In genomic region chr7:24241216-24241615, GRCh38 we compare ENCODE assay signal across 22 cellular contexts. TPM values are rescaled to one million over a fixed set of nuclear protein-coding genes. Genes with fewer than 3 reads are reported as not detected.
DNase-seq lines count a peak whose midpoint lies in the region; ATAC-seq, FAIRE-seq and TF ChIP-seq lines count a peak whose summit lies in the region.
"Had no signal": no experiment of that assay in that cellular context is flagged by ENCODE, and none has a peak within 500 bp of the region (broad histone marks: within the 10 kb centered on the region; RNA-seq: fewer than 3 reads in every experiment).

No MANE protein-coding gene starts in this region.

- no peaks in the 10 kb centered on the region for H3K79me2 ChIP-seq in PC-3 (ENCODE audit: low read length)
- H3K79me2 ChIP-seq in astrocyte (ENCODE audit: insufficient read depth, low read length) = no peaks in the 10 kb centered on the region

- H3K4me1 ChIP-seq in PC-3 (ENCODE audit: insufficient read depth, low read length) = no peaks in the 10 kb centered on the region
- H3K4me1 ChIP-seq in astrocyte (ENCODE audit: insufficient read depth, low read length) = no peaks in the 10 kb centered on the region
- H3K4me1 ChIP-seq: BE2C had no signal

- CTCF ChIA-PET in PC-3 (lab: Charles Lee) = no interaction called here

- H3K27ac Mint-ChIP-seq in astrocyte (ENCODE audit: unreplicated experiment) = no peak overlapping the region
- H3K27ac Mint-ChIP-seq: CD4-positive, CD25-positive, alpha-beta regulatory T cell; CD8-positive, alpha-beta memory T cell; GM23338; H9; IgD-negative memory B cell had no signal

- ATAC-seq in PC-3 = no peak
- no peak for ATAC-seq in GM18517 (IDR thresholded peaks at IDR 0.05; ENCODE audit: unreplicated experiment)
- ATAC-seq: GM12878, GM23338, HepG2 had no signal

- H3K27me3 ChIP-seq in PC-3 (ENCODE audit: low read length) (peaks cover 24% of the 10 kb centered on the region), astrocyte (ENCODE audit: insufficient read depth, low read length) (no peaks in the 10 kb centered on the region)
- H3K27me3 ChIP-seq: BE2C had no signal

- H3K4me3 ChIP-seq in PC-3 (ENCODE audit: low read length) (no peak overlapping the region), astrocyte (ENCODE audit: insufficient read depth, low read depth, low read length) (no peak overlapping the region)
- H3K4me3 ChIP-seq: GM12878, GM23338 had no signal

- no peaks in the 10 kb centered on the region for H3K9me2 ChIP-seq in PC-3 (replicated peaks; ENCODE audit: low read length)

- POLR2A ChIA-PET in PC-3 (lab: Charles Lee; ENCODE audit: unreplicated experiment) = no interaction called here

- H3K36me3 ChIP-seq in PC-3 (ENCODE audit: low read depth, low read length) (no peaks in the 10 kb centered on the region), astrocyte (ENCODE audit: insufficient read depth, low read length) (no peaks in the 10 kb centered on the region)
- H3K36me3 ChIP-seq: BE2C had no signal

- H3K9ac ChIP-seq in PC-3 (ENCODE audit: low read length) (no peak overlapping the region), astrocyte (ENCODE audit: low read length) (no peak overlapping the region)

- H3K9me3 ChIP-seq in PC-3 (ENCODE audit: low read length) = no peaks in the 10 kb centered on the region
- no peaks in the 10 kb centered on the region for H3K9me3 ChIP-seq in astrocyte (ENCODE audit: insufficient read depth, low read depth, low read length)
- H3K9me3 ChIP-seq: BE2C had no signal

- H4K20me1 ChIP-seq in PC-3 (ENCODE audit: low read length) (no peaks in the 10 kb centered on the region), astrocyte (ENCODE audit: insufficient read depth, low read length) (no peaks in the 10 kb centered on the region)

- H3K27ac ChIP-seq in PC-3 (ENCODE audit: low read length) (no peak overlapping the region), astrocyte (ENCODE audit: low read depth, low read length) (no peak overlapping the region)

- no peak for FAIRE-seq in astrocyte (lab: Jason Lieb, UNC)
- FAIRE-seq: A204.1, D721Med, GM12878, HepG2 had no signal

- BruUV-seq in PC-3 (replicated peaks; lab: Mats Ljungman, UMichigan) = no TSS peak

- no peak overlapping the region for H3K4me3 Mint-ChIP-seq in astrocyte (ENCODE audit: unreplicated experiment)
- H3K4me3 Mint-ChIP-seq: CD4-positive, CD25-positive, alpha-beta regulatory T cell; CD8-positive, alpha-beta memory T cell; GM23338; H9; IgD-negative memory B cell had no signal

- H3F3A ChIP-seq in PC-3 (ENCODE audit: low read length, unreplicated experiment) = no peaks in the 10 kb centered on the region

- DNase-seq in Daoy (ENCODE audit: low read depth) = peak; percentile 64
- peak; percentile 34 for DNase-seq in H4 (ENCODE audit: low spot score)
- peak; percentile 3 for DNase-seq in PC-3
- DNase-seq in astrocyte (ENCODE audit: low read depth) = peak; percentile 13
- DNase-seq in GDM1 (lab: John Stamatoyannopoulos, UW) = no peak
- DNase-seq in NCI-H187 treated with DMSO at 0.1 percent for 48 hours (lab: John Stamatoyannopoulos, UW) = no peak
- DNase-seq in erythroblast (lab: John Stamatoyannopoulos, UW) = no peak
- DNase-seq: ACHN; BE2C; C1 segment of cervical spinal cord; CD4-positive, CD25-positive, alpha-beta regulatory T cell; CD8-positive, alpha-beta memory T cell; COR-L47; H9; KG1 had no signal

- H3K27me3 Mint-ChIP-seq in astrocyte (ENCODE audit: low read depth, unreplicated experiment) = no peaks in the 10 kb centered on the region
- H3K27me3 Mint-ChIP-seq: IgD-negative memory B cell had no signal

- no peaks in the 10 kb centered on the region for H3K36me3 Mint-ChIP-seq in astrocyte (ENCODE audit: low read depth, unreplicated experiment)
- H3K36me3 Mint-ChIP-seq: CD4-positive, CD25-positive, alpha-beta regulatory T cell; CD8-positive, alpha-beta memory T cell; IgD-negative memory B cell had no signal

- peaks cover 4% of the 10 kb centered on the region for H3K4me1 Mint-ChIP-seq in astrocyte (ENCODE audit: low read depth, unreplicated experiment)
- H3K4me1 Mint-ChIP-seq: CD4-positive, CD25-positive, alpha-beta regulatory T cell; CD8-positive, alpha-beta memory T cell; IgD-negative memory B cell had no signal

- peaks cover 2% of the 10 kb centered on the region for H3K9me3 Mint-ChIP-seq in astrocyte (ENCODE audit: unreplicated experiment)
- H3K9me3 Mint-ChIP-seq: CD8-positive, alpha-beta memory T cell; GM23338; H9; IgD-negative memory B cell had no signal

- TF ChIP-seq POLR2A in erythroblast (IDR thresholded peaks at IDR 0.05; ENCODE audit: low read length) = no peak

- TF ChIP-seq CTCF in PC-3 (conservative IDR thresholded peaks at IDR 0.05; ENCODE audit: low read depth, low read length) (no peak), astrocyte (IDR thresholded peaks at IDR 0.05; ENCODE audit: insufficient read depth, low read depth, low read length) (no peak)

- intact Hi-C loops in PC-3 (cut with micrococcal nuclease) = no loop called here

- H2AFZ ChIP-seq in PC-3 (ENCODE audit: low read length) = no peak overlapping the region
- no peak overlapping the region for H2AFZ ChIP-seq in astrocyte (ENCODE audit: low read depth, low read length)
- H2AFZ ChIP-seq: GM23338 had no signal

- no peak overlapping the region for H3K4me2 ChIP-seq in PC-3 (ENCODE audit: low read length)
- no peak overlapping the region for H3K4me2 ChIP-seq in astrocyte (ENCODE audit: low read length)
- H3K4me2 ChIP-seq: GM23338 had no signal

RNA-seq across cellular contexts. Expression of gene NPY, which starts 42.8 kb away (rescaled TPM):
- 2.3 TPM in 1 of 2 replicates, not detected in the other for total RNA-seq in Daoy (2014; rRNA removed; shearing (Covaris generic))
- not detected in 2 replicates for total RNA-seq in H4 (2014; rRNA removed; shearing (Covaris generic))
- total RNA-seq in PC-3 (2014; rRNA removed) = not detected in 2 replicates
- 0.57 TPM in 1 of 2 replicates, not detected in the other for total RNA-seq in astrocyte
- total RNA-seq: CD4-positive, CD25-positive, alpha-beta regulatory T cell; CD8-positive, alpha-beta memory T cell; GM12878; GM23338; H9; HepG2 had no signal

Comparison
In these comparisons a context has a peak if more than half of its experiments do, and no peak if none do; other contexts are left out.
1. DNase-seq: peak in Daoy (single experiment), H4 (single experiment), PC-3 (single experiment) and astrocyte (single experiment); none in GDM1 (single experiment), NCI-H187 treated with DMSO at 0.1 percent for 48 hours (single experiment) and erythroblast (0 of 2).